ENCODE assay signal across 1 cellular context in genomic region chrX:101385795-101386541, GRCh38.
TF ChIP-seq lines count a peak whose summit lies in the region.

Gene BTK, minus strand, starts transcription at chrX:101386191. Its CDS starts 10,907 bp downstream, at chrX:101375284.

TF ChIP-seq in K562, 482 proteins besides CTCF, POLR2A, EP300 and RAD21 (continued from another document and continues in another):
- TF ChIP-seq, protein P1, sequence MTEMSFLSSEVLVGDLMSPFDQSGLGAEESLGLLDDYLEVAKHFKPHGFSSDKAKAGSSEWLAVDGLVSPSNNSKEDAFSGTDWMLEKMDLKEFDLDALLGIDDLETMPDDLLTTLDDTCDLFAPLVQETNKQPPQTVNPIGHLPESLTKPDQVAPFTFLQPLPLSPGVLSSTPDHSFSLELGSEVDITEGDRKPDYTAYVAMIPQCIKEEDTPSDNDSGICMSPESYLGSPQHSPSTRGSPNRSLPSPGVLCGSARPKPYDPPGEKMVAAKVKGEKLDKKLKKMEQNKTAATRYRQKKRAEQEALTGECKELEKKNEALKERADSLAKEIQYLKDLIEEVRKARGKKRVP (CRISPR knock-in tag; IDR thresholded peaks at IDR 0.05): no peak
- no peak for TF ChIP-seq PATZ1 (CRISPR knock-in tag; IDR thresholded peaks at IDR 0.05; ENCODE audit: borderline replicate concordance)
- no peak for TF ChIP-seq ZNF280A (IDR thresholded peaks at IDR 0.05; ENCODE audit: low read depth, partially characterized antibody)
- TF ChIP-seq SREBF1 (IDR thresholded peaks at IDR 0.05; ENCODE audit: borderline replicate concordance, low read depth, low read length): no peak
- TF ChIP-seq ZNF445 (CRISPR knock-in tag; IDR thresholded peaks at IDR 0.05; ENCODE audit: low read depth): no peak
- TF ChIP-seq GATAD2A (IDR thresholded peaks at IDR 0.05): 0 out of 2 replicates have a peak, but pooled peaks have one; percentile 29
- no peak for TF ChIP-seq ZNF165 (CRISPR knock-in tag; IDR thresholded peaks at IDR 0.05; ENCODE audit: borderline replicate concordance)
- TF ChIP-seq NFATC3 (IDR thresholded peaks at IDR 0.05): no peak
- no peak for TF ChIP-seq CBX2 (IDR thresholded peaks at IDR 0.05; ENCODE audit: insufficient read depth, low read length, poor library complexity, severe bottlenecking)
- TF ChIP-seq IFI16 (CRISPR knock-in tag; IDR thresholded peaks at IDR 0.05): no peak
- no peak for TF ChIP-seq ZC3H8 (IDR thresholded peaks at IDR 0.05)
- no peak for TF ChIP-seq ZNF324 (CRISPR knock-in tag; IDR thresholded peaks at IDR 0.05)
- peak; percentile 53 for TF ChIP-seq POLR2B (IDR thresholded peaks at IDR 0.05; ENCODE audit: low read depth, partially characterized antibody)
- TF ChIP-seq, protein P2, sequence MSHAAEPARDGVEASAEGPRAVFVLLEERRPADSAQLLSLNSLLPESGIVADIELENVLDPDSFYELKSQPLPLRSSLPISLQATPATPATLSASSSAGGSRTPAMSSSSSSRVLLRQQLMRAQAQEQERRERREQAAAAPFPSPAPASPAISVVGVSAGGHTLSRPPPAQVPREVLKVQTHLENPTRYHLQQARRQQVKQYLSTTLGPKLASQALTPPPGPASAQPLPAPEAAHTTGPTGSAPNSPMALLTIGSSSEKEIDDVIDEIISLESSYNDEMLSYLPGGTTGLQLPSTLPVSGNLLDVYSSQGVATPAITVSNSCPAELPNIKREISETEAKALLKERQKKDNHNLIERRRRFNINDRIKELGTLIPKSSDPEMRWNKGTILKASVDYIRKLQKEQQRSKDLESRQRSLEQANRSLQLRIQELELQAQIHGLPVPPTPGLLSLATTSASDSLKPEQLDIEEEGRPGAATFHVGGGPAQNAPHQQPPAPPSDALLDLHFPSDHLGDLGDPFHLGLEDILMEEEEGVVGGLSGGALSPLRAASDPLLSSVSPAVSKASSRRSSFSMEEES (CRISPR knock-in tag; IDR thresholded peaks at IDR 0.05): no peak
- TF ChIP-seq RBM15 (IDR thresholded peaks at IDR 0.05; ENCODE audit: insufficient read depth, low read length): no peak
- no peak for TF ChIP-seq NCOA2 (IDR thresholded peaks at IDR 0.05; ENCODE audit: partially characterized antibody in 2 of 2)
- TF ChIP-seq MTA1 (IDR thresholded peaks at IDR 0.05; ENCODE audit: borderline replicate concordance): no peak
- TF ChIP-seq FOS (IDR thresholded peaks at IDR 0.05; ENCODE audit: extremely low read depth, insufficient read length): no peak
- no peak for TF ChIP-seq ZNF707 (CRISPR knock-in tag; conservative IDR thresholded peaks at IDR 0.05)
- no peak for TF ChIP-seq ETV5 (CRISPR knock-in tag; IDR thresholded peaks at IDR 0.05; ENCODE audit: low read depth)
- peak; percentile 69 for TF ChIP-seq VEZF1 (CRISPR knock-in tag; IDR thresholded peaks at IDR 0.05)
- TF ChIP-seq, protein P3, sequence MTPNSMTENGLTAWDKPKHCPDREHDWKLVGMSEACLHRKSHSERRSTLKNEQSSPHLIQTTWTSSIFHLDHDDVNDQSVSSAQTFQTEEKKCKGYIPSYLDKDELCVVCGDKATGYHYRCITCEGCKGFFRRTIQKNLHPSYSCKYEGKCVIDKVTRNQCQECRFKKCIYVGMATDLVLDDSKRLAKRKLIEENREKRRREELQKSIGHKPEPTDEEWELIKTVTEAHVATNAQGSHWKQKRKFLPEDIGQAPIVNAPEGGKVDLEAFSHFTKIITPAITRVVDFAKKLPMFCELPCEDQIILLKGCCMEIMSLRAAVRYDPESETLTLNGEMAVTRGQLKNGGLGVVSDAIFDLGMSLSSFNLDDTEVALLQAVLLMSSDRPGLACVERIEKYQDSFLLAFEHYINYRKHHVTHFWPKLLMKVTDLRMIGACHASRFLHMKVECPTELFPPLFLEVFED (CRISPR knock-in tag; conservative IDR thresholded peaks at IDR 0.05): no peak
- TF ChIP-seq TEAD2 (tag; IDR thresholded peaks at IDR 0.05): no peak
- no peak for TF ChIP-seq ZNF57 (CRISPR knock-in tag; IDR thresholded peaks at IDR 0.05)
- TF ChIP-seq, protein P4, sequence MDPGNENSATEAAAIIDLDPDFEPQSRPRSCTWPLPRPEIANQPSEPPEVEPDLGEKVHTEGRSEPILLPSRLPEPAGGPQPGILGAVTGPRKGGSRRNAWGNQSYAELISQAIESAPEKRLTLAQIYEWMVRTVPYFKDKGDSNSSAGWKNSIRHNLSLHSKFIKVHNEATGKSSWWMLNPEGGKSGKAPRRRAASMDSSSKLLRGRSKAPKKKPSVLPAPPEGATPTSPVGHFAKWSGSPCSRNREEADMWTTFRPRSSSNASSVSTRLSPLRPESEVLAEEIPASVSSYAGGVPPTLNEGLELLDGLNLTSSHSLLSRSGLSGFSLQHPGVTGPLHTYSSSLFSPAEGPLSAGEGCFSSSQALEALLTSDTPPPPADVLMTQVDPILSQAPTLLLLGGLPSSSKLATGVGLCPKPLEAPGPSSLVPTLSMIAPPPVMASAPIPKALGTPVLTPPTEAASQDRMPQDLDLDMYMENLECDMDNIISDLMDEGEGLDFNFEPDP (CRISPR knock-in tag; IDR thresholded peaks at IDR 0.05): no peak
- TF ChIP-seq, protein P5, sequence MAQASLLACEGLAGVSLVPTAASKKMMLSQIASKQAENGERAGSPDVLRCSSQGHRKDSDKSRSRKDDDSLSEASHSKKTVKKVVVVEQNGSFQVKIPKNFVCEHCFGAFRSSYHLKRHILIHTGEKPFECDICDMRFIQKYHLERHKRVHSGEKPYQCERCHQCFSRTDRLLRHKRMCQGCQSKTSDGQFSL (CRISPR knock-in tag; IDR thresholded peaks at IDR 0.05): no peak
- TF ChIP-seq, protein P5 (tag; IDR thresholded peaks at IDR 0.05): no peak
- no peak for TF ChIP-seq RBM25 (IDR thresholded peaks at IDR 0.05; ENCODE audit: low read depth, low read length, severe bottlenecking)
- TF ChIP-seq TGIF2 (CRISPR knock-in tag; IDR thresholded peaks at IDR 0.05): no peak
- TF ChIP-seq ZNF592 (IDR thresholded peaks at IDR 0.05): no peak; the same call in 1 of the 2 replicates
- no peak for TF ChIP-seq CHD2 (IDR thresholded peaks at IDR 0.05; ENCODE audit: low read depth, low read length)
- no peak for TF ChIP-seq ZNF232 (CRISPR knock-in tag; IDR thresholded peaks at IDR 0.05)
- no peak for TF ChIP-seq ZNF318 (IDR thresholded peaks at IDR 0.05; ENCODE audit: borderline replicate concordance in 1 of 2, low read depth in 1 of 2)
